10 cellular contexts compared by ENCODE assay signal in genomic region chr3:71051893-71052687, GRCh38.
DNase-seq lines count a peak whose midpoint lies in the region; ATAC-seq, FAIRE-seq and TF ChIP-seq lines count a peak whose summit lies in the region.
"Had no signal": no experiment of that assay in that cellular context is flagged by ENCODE, and none has a peak within 500 bp of the region (broad histone marks: within the 10 kb centered on the region; RNA-seq: fewer than 3 reads in every experiment).

No MANE protein-coding gene starts in this region.

- no peak for DNase-seq in GM23338 (ENCODE audit: low spot score)
- DNase-seq in NCI-H2171 (lab: John Stamatoyannopoulos, UW), result peak; percentile 26
- DNase-seq in H1 (ENCODE audit: low read depth in 1 of 2, low spot score in 2 of 2), result no peak
- no peak for DNase-seq in gastrocnemius medialis
- no peak for DNase-seq in NCI-H82 treated with DMSO at 0.1 percent for 48 hours (lab: John Stamatoyannopoulos, UW; ENCODE audit: unreplicated experiment)
- no peak for DNase-seq in D341Med (ENCODE audit: low spot score)
- DNase-seq in hepatic stellate cell (ENCODE audit: low spot score), result no peak
- DNase-seq: activated effector memory CD4-positive, alpha-beta T cell treated with anti-CD3 and anti-CD28 coated beads, Interleukin-2, amount 50 U/mL, for 16 hours; SIG-M5; stimulated activated naive CD4-positive, alpha-beta T cell had no signal

- no peaks in the 10 kb centered on the region for H3K9me2 ChIP-seq in GM23338 (ENCODE audit: insufficient read depth)

- H2BK12ac ChIP-seq in H1 (ENCODE audit: low read depth, low read length), result no peak overlapping the region

- TF ChIP-seq RAD21 in H1 (IDR thresholded peaks at IDR 0.05 in 1 of 2, conservative IDR thresholded peaks at IDR 0.05 in 1 of 2; ENCODE audit: low read depth in 2 of 2, low read length in 2 of 2), result no peak

- H3K4ac ChIP-seq in H1 (replicated peaks; ENCODE audit: insufficient read length, low read depth, low read length), result no peak overlapping the region

- no peak overlapping the region for H2BK120ac ChIP-seq in H1 (replicated peaks; ENCODE audit: low read depth, low read length)

- no peak overlapping the region for H4K8ac ChIP-seq in H1 (ENCODE audit: extremely low read depth, insufficient read depth, low read length)

- H3K27ac ChIP-seq in GM23338 (ENCODE audit: low read depth) (no peak overlapping the region), H1 (ENCODE audit: low read depth, low read length) (no peak overlapping the region), gastrocnemius medialis (peak overlapping the region in 1 of 4 donors; percentile 22)

- no peak for TF ChIP-seq POLR2A in H1 (IDR thresholded peaks at IDR 0.05; ENCODE audit: control extremely low read depth in 1 of 2, low read depth in 2 of 2, low read length in 2 of 2)
- TF ChIP-seq POLR2A in gastrocnemius medialis (IDR thresholded peaks at IDR 0.05), result no peak

- no peaks in the 10 kb centered on the region for H4K20me1 ChIP-seq in GM23338 (replicated peaks; ENCODE audit: insufficient read depth)
- H4K20me1 ChIP-seq in H1 (replicated peaks in 1 of 2; ENCODE audit: control insufficient read depth in 1 of 2, insufficient read depth in 2 of 2, low read length in 2 of 2), result peaks cover 0 to 2% of the 10 kb centered on the region in 2 experiments

- CTCF ChIA-PET in H1 (lab: Charles Lee; ENCODE audit: partially characterized antibody), result no interaction called here

- H3F3A ChIP-seq in GM23338 (replicated peaks; ENCODE audit: low read depth), result peaks cover 11% of the 10 kb centered on the region

- H3K27me3 ChIP-seq in GM23338 (ENCODE audit: insufficient read depth), result no peaks in the 10 kb centered on the region
- no peaks in the 10 kb centered on the region for H3K27me3 ChIP-seq in H1 (replicated peaks in 1 of 4; ENCODE audit: control insufficient read depth in 3 of 4, extremely low read depth in 1 of 4, insufficient read depth in 3 of 4, low read length in 3 of 4)
- no peaks in the 10 kb centered on the region for H3K27me3 ChIP-seq in gastrocnemius medialis

- ATAC-seq in GM23338, result no peak
- peak; percentile 68 to 82 for ATAC-seq in gastrocnemius medialis

- no peaks in the 10 kb centered on the region for H3K23me2 ChIP-seq in H1 (ENCODE audit: low read depth, low read length)

- no peak overlapping the region for H3K23ac ChIP-seq in H1 (ENCODE audit: insufficient read length)

- H3K36me3 Mint-ChIP-seq in GM23338 (ENCODE audit: low read depth), result no peaks in the 10 kb centered on the region; the same call in 2 of the 3 replicates

- TF ChIP-seq CTCF in GM23338 (conservative IDR thresholded peaks at IDR 0.05; ENCODE audit: low read depth in 2 of 2), result no peak
- no peak for TF ChIP-seq CTCF in H1 (IDR thresholded peaks at IDR 0.05; ENCODE audit: control extremely low read depth in 1 of 3, insufficient read depth in 1 of 3, low read depth in 1 of 3, low read length in 3 of 3)
- TF ChIP-seq CTCF in gastrocnemius medialis (IDR thresholded peaks at IDR 0.05 in 4 of 5, conservative IDR thresholded peaks at IDR 0.05 in 1 of 5), result no peak

- no peak overlapping the region for H3K14ac ChIP-seq in H1 (ENCODE audit: insufficient read length)

- H4K91ac ChIP-seq in H1 (replicated peaks; ENCODE audit: insufficient read length, low read length), result peak overlapping the region; percentile 12

- H3K4me3 ChIP-seq in GM23338 (no peak overlapping the region), H1 (ENCODE audit: extremely low read depth in 1 of 4, insufficient read depth in 2 of 4, low read depth in 3 of 4, low read length in 4 of 4) (no peak overlapping the region), gastrocnemius medialis (no peak overlapping the region)

- WGBS in H1 (ENCODE audit: extremely low coverage in 1 of 2, insufficient coverage in 1 of 2, insufficient read length in 1 of 2, insufficient replicate concordance in 2 of 2, low coverage in 1 of 2, low lambda C conversion rate in 2 of 2, missing lambda C conversion rate in 1 of 2), 2 experiments, result 92% methylated on average over 7 of the region's 7 CpGs; no CpG with 5 or more reads in 1 of the 2 experiments

- H2BK15ac ChIP-seq in H1 (ENCODE audit: low read length), result 0 out of 2 replicates have a peak overlapping the region, but pooled peaks have one; percentile 6

- H3K9ac ChIP-seq in H1 (replicated peaks in 1 of 4; ENCODE audit: extremely low read depth in 1 of 4, low read depth in 3 of 4, low read length in 3 of 4), result no peak overlapping the region

- no peaks in the 10 kb centered on the region for H3K79me1 ChIP-seq in H1 (ENCODE audit: low read depth, low read length)

- H3K4me2 ChIP-seq in GM23338, result 0 out of 2 replicates have a peak overlapping the region, but pooled peaks have one; percentile 65
- peak overlapping the region in 1 of 2 experiments; percentile 63; a peak in 1 of 4 replicates for H3K4me2 ChIP-seq in H1 (ENCODE audit: insufficient read depth in 1 of 2, low read depth in 2 of 2, low read length in 2 of 2)

- H2AFZ ChIP-seq in GM23338 (no peak overlapping the region), H1 (ENCODE audit: low read length) (no peak overlapping the region)

- no peaks in the 10 kb centered on the region for H3K36me3 ChIP-seq in GM23338 (ENCODE audit: insufficient read depth)
- 0 out of 8 replicates have a peak, but pooled peaks cover 0 to 3% (median 0%) of the 10 kb centered on the region in 4 experiments for H3K36me3 ChIP-seq in H1 (ENCODE audit: control insufficient read depth in 2 of 4, insufficient read depth in 4 of 4, low read length in 3 of 4)
- H3K36me3 ChIP-seq in gastrocnemius medialis, result peaks cover 0 to 6% of the 10 kb centered on the region in 2 donors

- H2BK20ac ChIP-seq in H1 (ENCODE audit: low read length), result peak overlapping the region; percentile 35

- no peak overlapping the region for H3K56ac ChIP-seq in H1 (replicated peaks; ENCODE audit: insufficient read length, low read depth, low read length)

- no peak overlapping the region for H2AK5ac ChIP-seq in H1 (ENCODE audit: low read depth, low read length)

- no peak overlapping the region for H4K5ac ChIP-seq in H1 (ENCODE audit: insufficient read length, low read depth, low read length)

- no peak for TF ChIP-seq EP300 in H1 (IDR thresholded peaks at IDR 0.05; ENCODE audit: borderline replicate concordance in 1 of 2, low read depth in 2 of 2, low read length in 2 of 2)

- H3K9me3 ChIP-seq in H1 (ENCODE audit: insufficient read depth in 2 of 2, low read depth in 1 of 2, low read length in 1 of 2) (no peaks in the 10 kb centered on the region), gastrocnemius medialis (no peaks in the 10 kb centered on the region)

- H3K4me3 Mint-ChIP-seq in GM23338, result no peak overlapping the region

- intact Hi-C loops in gastrocnemius medialis (cut with DNase I; ENCODE audit: low total_unique reads), result no loop called here

- H3K9me3 Mint-ChIP-seq in GM23338, result no peaks in the 10 kb centered on the region

- no peak overlapping the region for H3K18ac ChIP-seq in H1 (ENCODE audit: extremely low read depth, low read length)

- FAIRE-seq in H1 (lab: Jason Lieb, UNC), result no peak

- no peak overlapping the region for H3K27ac Mint-ChIP-seq in GM23338

- H2BK5ac ChIP-seq in H1 (ENCODE audit: low read depth, low read length), result no peak overlapping the region

- H3K4me1 ChIP-seq in GM23338 (ENCODE audit: insufficient read depth), result peaks cover 100% of the 10 kb centered on the region
- H3K4me1 ChIP-seq in H1 (replicated peaks in 1 of 4; ENCODE audit: control insufficient read depth in 3 of 4, insufficient read depth in 4 of 4, low read length in 3 of 4), result peaks cover 10 to 57% (median 48%) of the 10 kb centered on the region in 4 experiments
- H3K4me1 ChIP-seq in gastrocnemius medialis, result peaks cover 50 to 51% of the 10 kb centered on the region in 2 donors

- H3K4me1 Mint-ChIP-seq in GM23338, result peaks cover 99% of the 10 kb centered on the region

- H3K79me2 ChIP-seq in GM23338 (replicated peaks; ENCODE audit: insufficient read depth) (peaks cover 28% of the 10 kb centered on the region), H1 (ENCODE audit: control insufficient read depth in 1 of 2, insufficient read depth in 2 of 2, low read length in 2 of 2) (peaks cover 0 to 12% of the 10 kb centered on the region in 2 experiments; a peak in 1 of 4 replicates)

- H3K27me3 Mint-ChIP-seq in GM23338 (ENCODE audit: insufficient read depth, low read depth, poor library complexity), result peaks cover 7% of the 10 kb centered on the region

- in situ Hi-C loops in gastrocnemius medialis (cut with MboI; ENCODE audit: low sequenced_read_pairs in 4 of 4), result loop anchor here in 1 of 4 donors (10.0 kb wide), 1 partner anchor 67 kb away; no protein-coding TSS in a partner anchor

- POLR2A ChIA-PET in H1 (lab: Charles Lee; ENCODE audit: partially characterized antibody), result interaction anchor here (1.7 kb wide), 1 partner anchor 12 kb away, joined by 5 read pairs; no protein-coding TSS in a partner anchor

TF ChIP-seq in GM23338, 12 proteins besides CTCF, POLR2A, EP300 and RAD21 (continues in another document):
- TF ChIP-seq ZNF331 (CRISPR knock-in tag; IDR thresholded peaks at IDR 0.05; ENCODE audit: low read depth), result no peak
- TF ChIP-seq EZH2phosphoT487 (IDR thresholded peaks at IDR 0.05; ENCODE audit: unreplicated experiment), result no peak
- TF ChIP-seq POLR2AphosphoS5 (IDR thresholded peaks at IDR 0.05; ENCODE audit: low read depth), result no peak
- no peak for TF ChIP-seq NANOG (IDR thresholded peaks at IDR 0.05; ENCODE audit: borderline replicate concordance)
- TF ChIP-seq CREB1 (CRISPR knock-in tag; IDR thresholded peaks at IDR 0.05; ENCODE audit: low read depth), result no peak
- no peak for TF ChIP-seq JUNB (IDR thresholded peaks at IDR 0.05; ENCODE audit: unreplicated experiment)

TF ChIP-seq in H1, 55 proteins besides CTCF, POLR2A, EP300 and RAD21 (continues in another document):
- TF ChIP-seq NRF1 (IDR thresholded peaks at IDR 0.05; ENCODE audit: low read depth, low read length) (no peak), SP2 (IDR thresholded peaks at IDR 0.05; ENCODE audit: low read length) (no peak), GABPA (IDR thresholded peaks at IDR 0.05; ENCODE audit: borderline replicate concordance, insufficient read depth, low read length) (no peak), KDM4A (IDR thresholded peaks at IDR 0.05; ENCODE audit: low read depth, low read length, severe bottlenecking) (no peak), RFX5 (IDR thresholded peaks at IDR 0.05; ENCODE audit: borderline replicate concordance, low read depth, low read length) (no peak), BACH1 (IDR thresholded peaks at IDR 0.05; ENCODE audit: low read length) (no peak), ZNF274 (IDR thresholded peaks at IDR 0.05; ENCODE audit: borderline replicate concordance, extremely low read depth, low read length) (no peak), CREB1 (IDR thresholded peaks at IDR 0.05) (no peak), CEBPB (IDR thresholded peaks at IDR 0.05; ENCODE audit: low read depth, low read length) (no peak), POU5F1 (IDR thresholded peaks at IDR 0.05; ENCODE audit: low read depth, low read length) (no peak), CBX8 (IDR thresholded peaks at IDR 0.05; ENCODE audit: borderline replicate concordance, low read depth, low read length) (no peak), POLR2AphosphoS5 (IDR thresholded peaks at IDR 0.05; ENCODE audit: low read depth, low read length) (no peak), ASH2L (IDR thresholded peaks at IDR 0.05; ENCODE audit: low read length) (no peak), CHD2 (IDR thresholded peaks at IDR 0.05; ENCODE audit: low read length) (no peak)
